Comparison of ENCODE assay signal across 8 cellular contexts in genomic region chr10:121069061-121069850, GRCh38.
A peak's percentile ranks its signal among the peaks of the same experiment; 100 is the strongest.
DNase-seq lines count a peak whose midpoint lies in the region; ATAC-seq, FAIRE-seq and TF ChIP-seq lines count a peak whose summit lies in the region.

No MANE protein-coding gene starts in this region.

- no peaks in the 10 kb centered on the region for H3K79me2 ChIP-seq in keratinocyte (ENCODE audit: control insufficient read depth, insufficient read depth, low read length)

- H3K27me3 ChIP-seq in keratinocyte (ENCODE audit: control insufficient read depth, extremely low read depth, insufficient read depth, low read length) = no peaks in the 10 kb centered on the region
- peaks cover 21% of the 10 kb centered on the region for H3K27me3 ChIP-seq in left ventricle myocardium inferior (ENCODE audit: low read depth)
- no peaks in the 10 kb centered on the region for H3K27me3 ChIP-seq in A673 (replicated peaks; ENCODE audit: insufficient read depth, low read depth, low read length, poor library complexity)

- dilution Hi-C loops in keratinocyte (cut with MboI; ENCODE audit: extremely low pct_ligation_motif_present, low sequenced_read_pairs) = no loop called here

- no TSS peak for BruUV-seq in A673 (replicated peaks; lab: Mats Ljungman, UMichigan)

- FAIRE-seq in keratinocyte (lab: Jason Lieb, UNC) = peak; percentile 97
- no peak for FAIRE-seq in kidney (lab: Jason Lieb, UNC)

- CTCF ChIA-PET in A673 (lab: Charles Lee) = no interaction called here

- in situ Hi-C loops in GM13976 (cut with MboI; ENCODE audit: low sequenced_read_pairs, unreplicated experiment) = no loop called here

- peak overlapping the region; percentile 41 for H2AFZ ChIP-seq in keratinocyte (ENCODE audit: control insufficient read depth, low read length)

- POLR2A ChIA-PET in A673 (lab: Charles Lee; ENCODE audit: low non-redundant PET) = no interaction called here

- no peaks in the 10 kb centered on the region for H4K20me1 ChIP-seq in keratinocyte (ENCODE audit: control insufficient read depth, extremely low read depth, insufficient read depth, low read length)

- TF ChIP-seq CTCF in GM13976 (IDR thresholded peaks at IDR 0.05; ENCODE audit: borderline replicate concordance, control extremely low read depth, extremely low read depth, insufficient read depth, missing control alignments) (no peak), keratinocyte (optimal IDR thresholded peaks at IDR 0.05 in 1 of 3, IDR thresholded peaks at IDR 0.05 in 1 of 3, conservative IDR thresholded peaks at IDR 0.05 in 1 of 3; ENCODE audit: extremely low read depth in 1 of 3, insufficient read depth in 2 of 3, low read length in 3 of 3) (no peak), left ventricle myocardium inferior (IDR thresholded peaks at IDR 0.05; ENCODE audit: borderline replicate concordance) (no peak), kidney (IDR thresholded peaks at IDR 0.05; ENCODE audit: borderline replicate concordance, extremely low read depth, insufficient read depth) (no peak), A673 (conservative IDR thresholded peaks at IDR 0.05; ENCODE audit: low read depth, low read length) (no peak)

- H3K9ac ChIP-seq in keratinocyte (ENCODE audit: control insufficient read depth, extremely low read depth, insufficient read depth, low read length) (peak overlapping the region; percentile 69), kidney (ENCODE audit: low read length in 2 of 2) (no peak overlapping the region)

- H3K9me3 ChIP-seq in keratinocyte (ENCODE audit: control insufficient read depth, low read depth, low read length) (no peaks in the 10 kb centered on the region), left ventricle myocardium inferior (replicated peaks) (no peaks in the 10 kb centered on the region), kidney (ENCODE audit: control insufficient read depth in 1 of 2, low read length in 2 of 2) (no peaks in the 10 kb centered on the region), A673 (ENCODE audit: low read depth, low read length, poor library complexity, severe bottlenecking) (no peaks in the 10 kb centered on the region)

- H3K4me3 ChIP-seq in keratinocyte (ENCODE audit: control insufficient read depth in 2 of 3, extremely low read depth in 1 of 3, insufficient read depth in 2 of 3, low read depth in 1 of 3, low read length in 3 of 3) (no peak overlapping the region), left ventricle myocardium inferior (no peak overlapping the region), kidney (ENCODE audit: low read length in 2 of 2) (no peak overlapping the region), A673 (ENCODE audit: low read depth, low read length, poor library complexity, severe bottlenecking) (no peak overlapping the region)

- no peaks in the 10 kb centered on the region for H3K9me1 ChIP-seq in keratinocyte (ENCODE audit: control insufficient read depth, extremely low read depth, insufficient read depth, low read length)

- intact Hi-C loops in left ventricle myocardium inferior (cut with micrococcal nuclease) = no loop called here
- intact Hi-C loops in kidney (cut with DNase I) = no loop called here
- intact Hi-C loops in A673 (cut with micrococcal nuclease; ENCODE audit: unreplicated experiment) = no loop called here

- H3K36me3 ChIP-seq in keratinocyte (ENCODE audit: control insufficient read depth in 2 of 2, extremely low read depth in 1 of 2, insufficient read depth in 2 of 2, low read length in 2 of 2) = no peaks in the 10 kb centered on the region
- H3K36me3 ChIP-seq in left ventricle myocardium inferior = no peaks in the 10 kb centered on the region
- no peaks in the 10 kb centered on the region for H3K36me3 ChIP-seq in kidney (ENCODE audit: control insufficient read depth in 1 of 2, insufficient read depth in 2 of 2, low read length in 2 of 2)
- no peaks in the 10 kb centered on the region for H3K36me3 ChIP-seq in A673 (ENCODE audit: insufficient read depth, low read length, poor library complexity, severe bottlenecking)

- peak overlapping the region; percentile 61 for H3K4me2 ChIP-seq in keratinocyte (ENCODE audit: control insufficient read depth, extremely low read depth, insufficient read depth, low read depth, low read length)

- DNase-seq in GM13976 (ENCODE audit: low spot score) = peak; percentile 20
- peak; percentile 90 for DNase-seq in keratinocyte (ENCODE audit: low read depth, low spot score)
- DNase-seq in left ventricle myocardium inferior = no peak
- DNase-seq in kidney = no peak
- no peak for DNase-seq in A673 (ENCODE audit: low spot score)
- DNase-seq in RKO (ENCODE audit: low spot score) = no peak

- ATAC-seq in GM21529 (IDR thresholded peaks at IDR 0.05; ENCODE audit: unreplicated experiment) (peak; percentile 91), HG03558 (IDR thresholded peaks at IDR 0.05; ENCODE audit: extremely low read depth, unreplicated experiment) (peak; percentile 77)

- H3K4me1 ChIP-seq in keratinocyte (ENCODE audit: control insufficient read depth, extremely low read depth, insufficient read depth, low read length) (peaks cover 17% of the 10 kb centered on the region), left ventricle myocardium inferior (no peaks in the 10 kb centered on the region), kidney (ENCODE audit: control insufficient read depth in 1 of 2, insufficient read depth in 1 of 2, low read depth in 1 of 2, low read length in 2 of 2) (no peaks in the 10 kb centered on the region), A673 (ENCODE audit: insufficient read depth, low read length, poor library complexity, severe bottlenecking) (no peaks in the 10 kb centered on the region)

- H3K27ac ChIP-seq in keratinocyte (ENCODE audit: control insufficient read depth, insufficient read depth, low read length) = peak overlapping the region; percentile 88
- no peak overlapping the region for H3K27ac ChIP-seq in left ventricle myocardium inferior (replicated peaks)
- no peak overlapping the region for H3K27ac ChIP-seq in kidney (ENCODE audit: low read depth in 2 of 2, low read length in 2 of 2)
- H3K27ac ChIP-seq in A673 (ENCODE audit: low read depth, low read length, poor library complexity, severe bottlenecking) = no peak overlapping the region

Comparison
In these comparisons a context has a peak if more than half of its experiments do, and no peak if none do; other contexts are left out.
1. DNase-seq: peak in GM13976 (single experiment) and keratinocyte (single experiment); none in left ventricle myocardium inferior (single experiment), kidney (single experiment), A673 (single experiment) and RKO (single experiment).